ENCODE assay signal across 19 cellular contexts in the genomic region with DNA sequence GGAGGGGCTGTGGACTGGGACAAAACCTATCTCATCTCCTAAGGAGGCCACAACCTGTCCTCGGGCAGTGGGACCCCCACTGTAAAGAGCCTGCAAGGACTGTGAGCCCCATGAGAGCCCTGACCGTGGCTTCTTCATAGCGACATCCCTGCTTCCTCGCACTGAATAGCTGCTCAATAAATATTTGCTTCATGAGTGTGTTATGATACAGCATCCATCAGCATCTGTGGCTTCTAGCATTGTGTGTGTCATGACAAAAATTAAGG. TPM values are rescaled to one million over a fixed set of nuclear protein-coding genes. Genes with fewer than 3 reads are reported as not detected.
"Had no signal": no experiment of that assay in that cellular context is flagged by ENCODE, and none has a peak within 500 bp of the region (broad histone marks: within the 10 kb centered on the region; RNA-seq: fewer than 3 reads in every experiment).

No MANE protein-coding gene starts in this region.

- H3K4me3 Mint-ChIP-seq: dendritic cell treated with granulocyte-macrophage colony-stimulating factor and Interleukin-4, amounts not matched to agents 40 ng/mL and 50 ng/mL, for 4 days; naive thymus-derived CD8-positive, alpha-beta T cell; stimulated activated naive B cell treated with anti-CD40 and anti-IgM and Interleukin-4, amounts not matched to agents 10 μg/mL and 1 μg/mL and 100 μg/mL, for 72 hours had no signal

- H3K36me3 ChIP-seq: heart left ventricle, right lobe of liver, spleen, transverse colon had no signal

- H3K4me1 ChIP-seq: heart left ventricle, parathyroid adenoma, psoas muscle, right lobe of liver, spleen, testis, transverse colon had no signal

- H3K4me1 Mint-ChIP-seq: stimulated activated naive B cell treated with anti-CD40 and anti-IgM and Interleukin-4, amounts not matched to agents 10 μg/mL and 1 μg/mL and 100 μg/mL, for 72 hours had no signal

- H3K27ac Mint-ChIP-seq: dendritic cell treated with granulocyte-macrophage colony-stimulating factor and Interleukin-4, amounts not matched to agents 40 ng/mL and 50 ng/mL, for 4 days; naive thymus-derived CD8-positive, alpha-beta T cell; stimulated activated naive B cell treated with anti-CD40 and anti-IgM and Interleukin-4, amounts not matched to agents 10 μg/mL and 1 μg/mL and 100 μg/mL, for 72 hours had no signal

- H3K9me3 Mint-ChIP-seq: dendritic cell treated with granulocyte-macrophage colony-stimulating factor and Interleukin-4, amounts not matched to agents 40 ng/mL and 50 ng/mL, for 4 days; naive thymus-derived CD8-positive, alpha-beta T cell; stimulated activated naive B cell treated with anti-CD40 and anti-IgM and Interleukin-4, amounts not matched to agents 10 μg/mL and 1 μg/mL and 100 μg/mL, for 72 hours; stimulated activated naive CD8-positive, alpha-beta T cell treated with anti-CD3 and anti-CD28 coated beads, Interleukin-15, amount 100 ng/mL, for 72 hours had no signal

- H3K36me3 Mint-ChIP-seq: naive thymus-derived CD8-positive, alpha-beta T cell; stimulated activated naive B cell treated with anti-CD40 and anti-IgM and Interleukin-4, amounts not matched to agents 10 μg/mL and 1 μg/mL and 100 μg/mL, for 72 hours had no signal

- H3K27ac ChIP-seq: heart left ventricle, parathyroid adenoma, psoas muscle, right lobe of liver, spleen, testis, transverse colon had no signal

- H3K27me3 Mint-ChIP-seq: dendritic cell treated with granulocyte-macrophage colony-stimulating factor and Interleukin-4, amounts not matched to agents 40 ng/mL and 50 ng/mL, for 4 days; naive thymus-derived CD8-positive, alpha-beta T cell; stimulated activated naive CD8-positive, alpha-beta T cell treated with anti-CD3 and anti-CD28 coated beads, Interleukin-15, amount 100 ng/mL, for 72 hours had no signal

- H3K27me3 ChIP-seq: right lobe of liver, spleen, testis, transverse colon had no signal

- H3K4me3 ChIP-seq: heart left ventricle, psoas muscle, right lobe of liver, spleen, testis, transverse colon had no signal

- H3K9me3 ChIP-seq: heart left ventricle, psoas muscle, right lobe of liver, spleen, testis, transverse colon had no signal

- ATAC-seq: heart left ventricle; naive thymus-derived CD8-positive, alpha-beta T cell; psoas muscle; right lobe of liver; stimulated activated naive B cell treated with anti-CD40 and anti-IgM and Interleukin-4, amounts not matched to agents 10 μg/mL and 1 μg/mL and 100 μg/mL, for 72 hours; stimulated activated naive CD8-positive, alpha-beta T cell treated with anti-CD3 and anti-CD28 coated beads, Interleukin-15, amount 100 ng/mL, for 72 hours had no signal

- DNase-seq: erythroblast; foreskin melanocyte; heart left ventricle; hippocampal formation; kidney glomerular epithelial cell; mammary epithelial cell; occipital lobe; psoas muscle; retina; spleen; stimulated activated naive B cell treated with anti-CD40 and anti-IgM and Interleukin-4, amounts not matched to agents 10 μg/mL and 1 μg/mL and 100 μg/mL, for 72 hours; stimulated activated naive CD8-positive, alpha-beta T cell treated with anti-CD3 and anti-CD28 coated beads, Interleukin-15, amount 100 ng/mL, for 72 hours; testis; transverse colon had no signal

RNA-seq across cellular contexts. Expression of a gene that starts 40.5 kb away (rescaled TPM):
- total RNA-seq: endothelial cell of umbilical vein, mammary epithelial cell had no signal
